Comparison of ENCODE assay signal across 17 cellular contexts in the genomic region with DNA sequence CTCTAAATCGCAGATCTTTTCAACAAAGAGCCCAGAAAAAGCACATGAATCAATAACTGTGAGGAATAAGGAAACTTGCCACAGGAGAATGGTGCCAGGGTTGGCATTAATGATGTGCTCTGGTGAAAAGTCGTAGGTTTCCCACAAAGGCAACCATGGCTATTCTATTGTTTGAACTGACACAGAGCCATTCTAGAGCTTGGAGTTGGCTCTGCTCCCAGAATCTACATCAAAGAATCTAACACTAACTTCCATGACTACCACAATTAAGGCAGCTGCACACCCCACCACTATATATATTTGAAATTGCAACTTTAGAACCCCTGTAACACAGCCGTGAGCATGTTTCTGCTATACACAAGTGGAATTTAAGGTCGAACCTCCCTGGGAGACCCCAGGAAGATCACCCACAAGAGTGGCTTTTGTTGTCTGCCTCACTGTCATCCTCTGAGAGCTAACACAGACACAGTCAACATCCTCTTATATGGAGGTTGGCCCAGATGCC.
A peak's percentile ranks its signal among the peaks of the same experiment; 100 is the strongest.
DNase-seq lines count a peak whose midpoint lies in the region; ATAC-seq and TF ChIP-seq lines count a peak whose summit lies in the region.
"Had no signal": no experiment of that assay in that cellular context is flagged by ENCODE, and none has a peak within 500 bp of the region (broad histone marks: within the 10 kb centered on the region; RNA-seq: fewer than 3 reads in every experiment).

No MANE protein-coding gene starts in this region.

- H3F3A ChIP-seq in neural progenitor cell (ENCODE audit: low read depth): no peaks in the 10 kb centered on the region

- peaks cover 3% of the 10 kb centered on the region for H3K9me3 ChIP-seq in neural progenitor cell (ENCODE audit: low read depth)
- H3K9me3 ChIP-seq: BE2C had no signal

- H3K36me3 ChIP-seq in neural progenitor cell: no peaks in the 10 kb centered on the region
- H3K36me3 ChIP-seq: BE2C had no signal

- no peaks in the 10 kb centered on the region for H4K20me1 ChIP-seq in neural progenitor cell (ENCODE audit: low read depth)

- H3K79me2 ChIP-seq in neural progenitor cell (ENCODE audit: low read depth): no peaks in the 10 kb centered on the region

- no peaks in the 10 kb centered on the region for H3K4me1 ChIP-seq in neural progenitor cell
- H3K4me1 ChIP-seq: BE2C had no signal

- no peak overlapping the region for H3K4me3 ChIP-seq in neural progenitor cell

- H3K4me1 Mint-ChIP-seq in neural progenitor cell: peaks cover 4% of the 10 kb centered on the region

- no peak overlapping the region for H2AFZ ChIP-seq in neural progenitor cell (replicated peaks)

- H3K36me3 Mint-ChIP-seq in neural progenitor cell: no peaks in the 10 kb centered on the region
- H3K36me3 Mint-ChIP-seq: CD8-positive, alpha-beta T cell had no signal

- H3K4me3 Mint-ChIP-seq in neural progenitor cell: no peak overlapping the region
- H3K4me3 Mint-ChIP-seq: CD8-positive, alpha-beta T cell had no signal

- no peak for TF ChIP-seq CTCF in neural progenitor cell (IDR thresholded peaks at IDR 0.05)

- H3K27me3 ChIP-seq in neural progenitor cell: no peaks in the 10 kb centered on the region
- H3K27me3 ChIP-seq: BE2C had no signal

- DNase-seq in NCI-H1105 treated with DMSO at 0.1 percent for 48 hours (lab: John Stamatoyannopoulos, UW) (peak; percentile 11), NCI-H1105 (lab: John Stamatoyannopoulos, UW) (no peak), M059J (ENCODE audit: low read depth) (peak; percentile 18), SK-MEL-5 (ENCODE audit: low read depth, low spot score) (peak; percentile 41), neural progenitor cell (ENCODE audit: low spot score) (peak; percentile 13), DMS79 (lab: John Stamatoyannopoulos, UW) (no peak)
- DNase-seq: 8988T; BE2C; CD8-positive, alpha-beta T cell; EL; H7; Kasumi-1; NCI-H1417 treated with DMSO at 0.1 percent for 48 hours; NCI-H510A; SW 1271 had no signal

- H3K9ac ChIP-seq in neural progenitor cell: no peak overlapping the region

- no peak overlapping the region for H3K27ac ChIP-seq in neural progenitor cell

- no peak overlapping the region for H3K4me2 ChIP-seq in neural progenitor cell

- in situ Hi-C loops in SK-MEL-5 (cut with HindIII; ENCODE audit: low pct_unique_long_range_greater_than_20kb, low sequenced_read_pairs): no loop called here

- no peak for ATAC-seq in HG03135 (IDR thresholded peaks at IDR 0.05; ENCODE audit: unreplicated experiment)
- ATAC-seq in HG03196 (IDR thresholded peaks at IDR 0.05; ENCODE audit: unreplicated experiment): no peak
- ATAC-seq: CD8-positive, alpha-beta T cell had no signal

- peaks cover 2% of the 10 kb centered on the region for H3K27me3 Mint-ChIP-seq in neural progenitor cell (ENCODE audit: insufficient read depth, low read depth)

- peaks cover under 1% of the 10 kb centered on the region for H3K9me3 Mint-ChIP-seq in neural progenitor cell
- H3K9me3 Mint-ChIP-seq: CD8-positive, alpha-beta T cell had no signal

- H3K27ac Mint-ChIP-seq in neural progenitor cell: no peak overlapping the region
- H3K27ac Mint-ChIP-seq: CD8-positive, alpha-beta T cell had no signal

Comparison
In these comparisons a context has a peak if more than half of its experiments do, and no peak if none do; other contexts are left out.
1. DNase-seq: peak in NCI-H1105 treated with DMSO at 0.1 percent for 48 hours (single experiment), M059J (single experiment), SK-MEL-5 (single experiment) and neural progenitor cell (single experiment); none in NCI-H1105 (single experiment) and DMS79 (single experiment).